Comparison of ENCODE assay signal across 35 cellular contexts in the genomic region with DNA sequence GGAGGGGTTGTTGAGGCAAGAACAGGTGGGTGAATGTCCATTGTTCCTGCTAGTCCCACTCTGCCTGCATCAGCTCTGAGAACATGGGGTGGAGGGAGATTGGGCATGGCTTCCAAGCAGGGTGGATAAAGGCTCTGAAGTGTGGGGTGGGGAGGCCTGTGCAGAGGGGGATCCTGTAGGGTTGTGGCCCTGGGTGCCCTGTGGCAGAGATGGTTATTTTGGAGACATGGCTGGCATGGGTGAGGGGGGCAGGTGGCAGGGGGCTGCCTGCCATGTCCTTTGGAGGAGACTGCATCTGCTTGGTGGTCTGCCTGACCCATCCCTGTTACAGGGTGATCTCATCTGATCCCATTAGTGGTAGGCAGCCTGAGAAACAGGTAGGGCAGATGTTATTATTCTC. TPM values are rescaled to one million over a fixed set of nuclear protein-coding genes. Genes with fewer than 3 reads are reported as not detected.
"Had no signal": no experiment of that assay in that cellular context is flagged by ENCODE, and none has a peak within 500 bp of the region (broad histone marks: within the 10 kb centered on the region; RNA-seq: fewer than 3 reads in every experiment).

No MANE protein-coding gene starts in this region.

- DNase-seq: colonic mucosa; effector CD8-positive, alpha-beta T cell; endodermal cell; foreskin keratinocyte; heart left ventricle; left cardiac atrium; left lung; mesendoderm; midbrain; naive thymus-derived CD4-positive, alpha-beta T cell; stimulated activated CD4-positive, alpha-beta T cell treated with anti-CD3 and anti-CD28 coated beads, Interleukin-4, amount 100 ng/mL, for 4 hours; stimulated activated naive B cell treated with anti-CD40 and anti-IgM and Interleukin-4, amounts not matched to agents 10 μg/mL and 1 μg/mL and 100 μg/mL, for 72 hours; upper lobe of left lung had no signal

- H3K36me3 ChIP-seq: colonic mucosa, esophagus muscularis mucosa, gastroesophageal sphincter, right atrium auricular region, tibial nerve, upper lobe of left lung had no signal

- H3K36me3 Mint-ChIP-seq: stimulated activated naive B cell treated with anti-CD40 and anti-IgM and Interleukin-4, amounts not matched to agents 10 μg/mL and 1 μg/mL and 100 μg/mL, for 72 hours had no signal

- H2AFZ ChIP-seq: hepatocyte, parathyroid adenoma had no signal

- H3K27me3 ChIP-seq: neutrophil, right atrium auricular region had no signal

- ATAC-seq: foreskin keratinocyte; gastroesophageal sphincter; naive thymus-derived CD4-positive, alpha-beta T cell; sciatic nerve had no signal

- H3K27ac Mint-ChIP-seq: dendritic cell treated with granulocyte-macrophage colony-stimulating factor and Interleukin-4, amounts not matched to agents 40 ng/mL and 50 ng/mL, for 4 days; endodermal cell; naive thymus-derived CD4-positive, alpha-beta T cell; progenitor cell of endocrine pancreas; stimulated activated naive B cell treated with anti-CD40 and anti-IgM and Interleukin-4, amounts not matched to agents 10 μg/mL and 1 μg/mL and 100 μg/mL, for 72 hours; stimulated activated naive CD8-positive, alpha-beta T cell treated with anti-CD3 and anti-CD28 coated beads, Interleukin-15, Interleukin-2, amounts not matched to agents 100 ng/mL and 50 ng/mL, for 24 hours had no signal

- H3K4me3 ChIP-seq: hepatocyte had no signal

- H3K4me1 ChIP-seq: colonic mucosa, foreskin keratinocyte, parathyroid adenoma had no signal

- H3K27ac ChIP-seq: colonic mucosa, esophagus muscularis mucosa, foreskin keratinocyte, gastroesophageal sphincter, heart left ventricle, hepatocyte, left lung, neutrophil, parathyroid adenoma, right atrium auricular region, thoracic aorta, tibial nerve, upper lobe of left lung had no signal

- H3K4me3 Mint-ChIP-seq: stimulated activated naive CD8-positive, alpha-beta T cell treated with anti-CD3 and anti-CD28 coated beads, Interleukin-15, Interleukin-2, amounts not matched to agents 100 ng/mL and 50 ng/mL, for 24 hours had no signal

- H3K9ac ChIP-seq: parathyroid adenoma had no signal

- H3K9me3 ChIP-seq: colonic mucosa, esophagus muscularis mucosa, gastroesophageal sphincter, heart left ventricle, left lung, neutrophil, right atrium auricular region, thoracic aorta, tibial nerve, upper lobe of left lung had no signal

- H3K9me3 Mint-ChIP-seq: dendritic cell treated with granulocyte-macrophage colony-stimulating factor and Interleukin-4, amounts not matched to agents 40 ng/mL and 50 ng/mL, for 4 days; endodermal cell; naive thymus-derived CD4-positive, alpha-beta T cell; stimulated activated naive B cell treated with anti-CD40 and anti-IgM and Interleukin-4, amounts not matched to agents 10 μg/mL and 1 μg/mL and 100 μg/mL, for 72 hours; stimulated activated naive CD8-positive, alpha-beta T cell treated with anti-CD3 and anti-CD28 coated beads, Interleukin-15, Interleukin-2, amounts not matched to agents 100 ng/mL and 50 ng/mL, for 24 hours had no signal

- H3K4me1 Mint-ChIP-seq: endodermal cell had no signal

RNA-seq across cellular contexts. Expression of gene MYOG, which starts 11.2 kb away (rescaled TPM):
- total RNA-seq: cerebellum; colonic mucosa; endodermal cell; endothelial cell of umbilical vein; epithelial cell of proximal tubule; esophagus muscularis mucosa; fibroblast of lung; foreskin keratinocyte; heart left ventricle; hepatocyte; kidney epithelial cell; left cardiac atrium; left lung; lower leg skin; lung microvascular endothelial cell; mucosa of gallbladder; naive thymus-derived CD4-positive, alpha-beta T cell; omental fat pad; progenitor cell of endocrine pancreas; right atrium auricular region; sciatic nerve; thoracic aorta; tibial nerve; upper lobe of left lung had no signal
- polyA plus RNA-seq: endothelial cell of umbilical vein; fibroblast of lung; foreskin keratinocyte; heart left ventricle; hepatocyte; naive thymus-derived CD4-positive, alpha-beta T cell; neural cell had no signal

RNA-seq across cellular contexts. Expression of gene PPFIA4, which starts 48.3 kb away (rescaled TPM):
- polyA plus RNA-seq: naive thymus-derived CD4-positive, alpha-beta T cell had no signal

RNA-seq across cellular contexts. Expression of gene ADORA1, which starts 52.9 kb away (rescaled TPM):
- total RNA-seq: endothelial cell of umbilical vein, lung microvascular endothelial cell, thoracic aorta had no signal
- polyA plus RNA-seq: naive thymus-derived CD4-positive, alpha-beta T cell had no signal
